ENCODE assay signal across 20 cellular contexts in the genomic region with DNA sequence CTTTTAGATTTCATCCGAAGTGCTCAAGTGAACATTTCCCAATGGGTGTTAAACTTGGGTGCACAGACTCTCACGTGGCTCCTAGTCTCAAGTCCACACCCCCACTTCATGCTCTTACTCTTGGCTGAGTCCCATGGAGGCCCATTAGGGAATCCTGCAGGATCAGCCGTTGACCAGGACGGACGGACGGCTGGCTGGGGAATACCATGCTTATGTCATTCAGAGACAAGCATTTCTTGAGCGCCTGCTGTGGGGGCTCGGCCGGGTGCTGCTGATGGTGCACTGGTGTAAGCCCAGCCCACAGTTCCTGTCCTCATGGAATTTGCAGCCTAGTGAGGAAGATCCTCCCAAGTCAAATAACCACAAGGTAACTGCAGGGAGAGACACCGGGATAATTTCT. TPM values are rescaled to one million over a fixed set of nuclear protein-coding genes. Genes with fewer than 3 reads are reported as not detected.
DNase-seq lines count a peak whose midpoint lies in the region; ATAC-seq, FAIRE-seq and TF ChIP-seq lines count a peak whose summit lies in the region.
"Had no signal": no experiment of that assay in that cellular context is flagged by ENCODE, and none has a peak within 500 bp of the region (broad histone marks: within the 10 kb centered on the region; RNA-seq: fewer than 3 reads in every experiment).

No MANE protein-coding gene starts in this region.

- H3K4me1 Mint-ChIP-seq in activated CD8-positive, alpha-beta memory T cell treated with anti-CD3 and anti-CD28 coated beads, Interleukin-2, amount 10 ng/mL, durations not matched to agents 7 days and 5 days: peaks cover 2% of the 10 kb centered on the region
- H3K4me1 Mint-ChIP-seq in activated T-helper 17 cell treated with anti-CD3 and anti-CD28 coated beads, Interleukin-2, amount 50 U/mL, for 72 hours: peaks cover 3% of the 10 kb centered on the region
- H3K4me1 Mint-ChIP-seq in stimulated activated naive B cell treated with anti-CD40 and anti-IgM and Interleukin-4, amounts not matched to agents 10 μg/mL and 1 μg/mL and 100 μg/mL, for 72 hours: peaks cover 0 to 2% of the 10 kb centered on the region in 2 donors

- peaks cover 0 to 10% of the 10 kb centered on the region in 2 donors for H3K9me3 ChIP-seq in left lung

- H3K27ac ChIP-seq in left lung: no peak overlapping the region
- H3K27ac ChIP-seq: PC-9 had no signal

- no peak for FAIRE-seq in urothelium cell line (lab: Jason Lieb, UNC)
- FAIRE-seq: GM12891, GM18507, K562 had no signal

- CTCF ChIA-PET in activated CD8-positive, alpha-beta memory T cell treated with anti-CD3 and anti-CD28 coated beads, Interleukin-2, amount 10 ng/mL, durations not matched to agents 7 days and 5 days (lab: Charles Lee): no interaction called here

- intact Hi-C loops in left lung (cut with DNase I): no loop called here

- peaks cover 40% of the 10 kb centered on the region for H3K36me3 Mint-ChIP-seq in activated CD8-positive, alpha-beta memory T cell treated with anti-CD3 and anti-CD28 coated beads, Interleukin-2, amount 10 ng/mL, durations not matched to agents 7 days and 5 days
- H3K36me3 Mint-ChIP-seq in activated T-helper 17 cell treated with anti-CD3 and anti-CD28 coated beads, Interleukin-2, amount 50 U/mL, for 72 hours (ENCODE audit: low read depth): peaks cover 100% of the 10 kb centered on the region
- H3K36me3 Mint-ChIP-seq in stimulated activated naive B cell treated with anti-CD40 and anti-IgM and Interleukin-4, amounts not matched to agents 10 μg/mL and 1 μg/mL and 100 μg/mL, for 72 hours: peaks cover 55 to 84% of the 10 kb centered on the region in 2 donors

- ATAC-seq in activated CD8-positive, alpha-beta memory T cell treated with anti-CD3 and anti-CD28 coated beads, Interleukin-2, amount 10 ng/mL, durations not matched to agents 7 days and 5 days: no peak
- no peak for ATAC-seq in activated T-helper 17 cell treated with anti-CD3 and anti-CD28 coated beads, Interleukin-2, amount 50 U/mL, for 72 hours (replicated peaks)
- peak; percentile 13 for ATAC-seq in left lung
- no peak for ATAC-seq in stimulated activated naive B cell treated with anti-CD40 and anti-IgM and Interleukin-4, amounts not matched to agents 10 μg/mL and 1 μg/mL and 100 μg/mL, for 72 hours (replicated peaks)
- ATAC-seq: CD8-positive, alpha-beta T cell; K562 had no signal

- H3K27me3 ChIP-seq in left lung: no peaks in the 10 kb centered on the region

- peaks cover 0 to 79% of the 10 kb centered on the region in 2 donors for H3K36me3 ChIP-seq in left lung

- no peaks in the 10 kb centered on the region for H3K9me3 Mint-ChIP-seq in activated CD8-positive, alpha-beta memory T cell treated with anti-CD3 and anti-CD28 coated beads, Interleukin-2, amount 10 ng/mL, durations not matched to agents 7 days and 5 days (ENCODE audit: low read depth)
- H3K9me3 Mint-ChIP-seq in activated T-helper 17 cell treated with anti-CD3 and anti-CD28 coated beads, Interleukin-2, amount 50 U/mL, for 72 hours: no peaks in the 10 kb centered on the region
- peaks cover 0 to 1% of the 10 kb centered on the region in 2 donors for H3K9me3 Mint-ChIP-seq in stimulated activated naive B cell treated with anti-CD40 and anti-IgM and Interleukin-4, amounts not matched to agents 10 μg/mL and 1 μg/mL and 100 μg/mL, for 72 hours
- H3K9me3 Mint-ChIP-seq: CD8-positive, alpha-beta T cell had no signal

- no peaks in the 10 kb centered on the region for H3K4me1 ChIP-seq in left lung

- DNase-seq in activated CD8-positive, alpha-beta memory T cell treated with anti-CD3 and anti-CD28 coated beads, Interleukin-2, amount 10 ng/mL, durations not matched to agents 7 days and 5 days: no peak
- DNase-seq in activated CD8-positive, alpha-beta memory T cell treated with anti-CD3 and anti-CD28 coated beads, Interleukin-2, amount 50 U/mL, for 4 hours: no peak
- peak in 1 of 2 donors; percentile 12 for DNase-seq in left lung
- no peak for DNase-seq in stimulated activated naive B cell treated with anti-CD40 and anti-IgM and Interleukin-4, amounts not matched to agents 10 μg/mL and 1 μg/mL and 100 μg/mL, for 72 hours
- DNase-seq in UCSD-AML1 (lab: John Stamatoyannopoulos, UW; ENCODE audit: unreplicated experiment): no peak
- DNase-seq in NCI-H2227 treated with DMSO at 0.1 percent for 48 hours (lab: John Stamatoyannopoulos, UW): no peak
- no peak for DNase-seq in urothelium cell line (ENCODE audit: low spot score)
- DNase-seq: CD8-positive, alpha-beta T cell; DMS79 treated with DMSO at 0.1 percent for 48 hours; GOT3; MV-4-11; NCI-H1417; NCI-H187 treated with DMSO at 0.1 percent for 48 hours; NCI-H446; NCI-H748 treated with DMSO at 0.1 percent for 48 hours; PC-9 had no signal

- H3K27ac Mint-ChIP-seq in activated CD8-positive, alpha-beta memory T cell treated with anti-CD3 and anti-CD28 coated beads, Interleukin-2, amount 10 ng/mL, durations not matched to agents 7 days and 5 days: peak overlapping the region; percentile 15
- peak overlapping the region; percentile 28 for H3K27ac Mint-ChIP-seq in activated T-helper 17 cell treated with anti-CD3 and anti-CD28 coated beads, Interleukin-2, amount 50 U/mL, for 72 hours
- H3K27ac Mint-ChIP-seq in stimulated activated naive B cell treated with anti-CD40 and anti-IgM and Interleukin-4, amounts not matched to agents 10 μg/mL and 1 μg/mL and 100 μg/mL, for 72 hours: peak overlapping the region; percentile 25
- H3K27ac Mint-ChIP-seq: CD8-positive, alpha-beta T cell had no signal

- no peak overlapping the region for H3K4me3 Mint-ChIP-seq in activated CD8-positive, alpha-beta memory T cell treated with anti-CD3 and anti-CD28 coated beads, Interleukin-2, amount 10 ng/mL, durations not matched to agents 7 days and 5 days
- H3K4me3 Mint-ChIP-seq in activated T-helper 17 cell treated with anti-CD3 and anti-CD28 coated beads, Interleukin-2, amount 50 U/mL, for 72 hours: no peak overlapping the region
- no peak overlapping the region for H3K4me3 Mint-ChIP-seq in stimulated activated naive B cell treated with anti-CD40 and anti-IgM and Interleukin-4, amounts not matched to agents 10 μg/mL and 1 μg/mL and 100 μg/mL, for 72 hours
- H3K4me3 Mint-ChIP-seq: CD8-positive, alpha-beta T cell had no signal

- no peaks in the 10 kb centered on the region for H3K27me3 Mint-ChIP-seq in activated CD8-positive, alpha-beta memory T cell treated with anti-CD3 and anti-CD28 coated beads, Interleukin-2, amount 10 ng/mL, durations not matched to agents 7 days and 5 days
- H3K27me3 Mint-ChIP-seq in activated T-helper 17 cell treated with anti-CD3 and anti-CD28 coated beads, Interleukin-2, amount 50 U/mL, for 72 hours: no peaks in the 10 kb centered on the region
- no peaks in the 10 kb centered on the region for H3K27me3 Mint-ChIP-seq in stimulated activated naive B cell treated with anti-CD40 and anti-IgM and Interleukin-4, amounts not matched to agents 10 μg/mL and 1 μg/mL and 100 μg/mL, for 72 hours

- no peak for TF ChIP-seq CTCF in left lung (IDR thresholded peaks at IDR 0.05)

- H3K4me3 ChIP-seq in left lung: no peak overlapping the region
- H3K4me3 ChIP-seq: K562, PC-9 had no signal

RNA-seq across cellular contexts. Expression of a gene that starts 44.7 kb away (rescaled TPM):
- total RNA-seq in activated CD8-positive, alpha-beta memory T cell treated with anti-CD3 and anti-CD28 coated beads, Interleukin-2, amount 10 ng/mL, durations not matched to agents 7 days and 5 days: 10 to 100 TPM; 65.3 to 71.3 TPM
- 100 to 1,000 TPM; 160 to 169 TPM for total RNA-seq in activated T-helper 17 cell treated with anti-CD3 and anti-CD28 coated beads, Interleukin-2, amount 50 U/mL, for 72 hours
- 10 to 100 TPM; 71.6 to 77.0 TPM for total RNA-seq in left lung
